Comparison of ENCODE assay signal across 19 cellular contexts in genomic region chr17:1286379-1287106, GRCh38. TPM values are rescaled to one million over a fixed set of nuclear protein-coding genes. Genes with fewer than 3 reads are reported as not detected.
"Had no signal": no experiment of that assay in that cellular context is flagged by ENCODE, and none has a peak within 500 bp of the region (broad histone marks: within the 10 kb centered on the region; RNA-seq: fewer than 3 reads in every experiment).

No MANE protein-coding gene starts in this region.

- H3K4me1 Mint-ChIP-seq: activated CD4-positive, alpha-beta T cell treated with anti-CD3 and anti-CD28 coated beads for 36 hours had no signal

- H3K9me3 Mint-ChIP-seq: activated T-helper 17 cell treated with anti-CD3 and anti-CD28 coated beads, Interleukin-2, amount 50 U/mL, for 72 hours had no signal

- H2AFZ ChIP-seq: hepatocyte had no signal

- H3K4me1 ChIP-seq: adrenal gland, colonic mucosa, esophagus muscularis mucosa, stomach had no signal

- H3K36me3 ChIP-seq: adrenal gland, colonic mucosa, esophagus muscularis mucosa, stomach, thoracic aorta had no signal

- H3K79me2 ChIP-seq: hepatocyte had no signal

- DNase-seq: activated CD4-positive, alpha-beta T cell treated with anti-CD3 and anti-CD28 coated beads for 36 hours; activated CD8-positive, alpha-beta memory T cell treated with anti-CD3 and anti-CD28 coated beads for 24 hours; activated naive CD4-positive, alpha-beta T cell treated with Interleukin-2 at 50 U/mL for 16 hours; adrenal gland; caudate nucleus; colonic mucosa; kidney glomerular epithelial cell; left ventricle myocardium superior; mesendoderm; stimulated activated CD4-positive, alpha-beta T cell treated with anti-CD3 and anti-CD28 coated beads, Interleukin-1b, Interleukin-23, amount 100 ng/mL, for 48 hours; stomach; T-helper 17 cell had no signal

- H3K27me3 ChIP-seq: adrenal gland, colonic mucosa, esophagus muscularis mucosa, hepatocyte had no signal

- H3K4me3 Mint-ChIP-seq: activated CD4-positive, alpha-beta T cell treated with anti-CD3 and anti-CD28 coated beads for 36 hours; activated T-helper 17 cell treated with anti-CD3 and anti-CD28 coated beads, Interleukin-2, amount 50 U/mL, for 72 hours; T-helper 17 cell had no signal

- H3K9me3 ChIP-seq: adrenal gland, colonic mucosa, esophagus muscularis mucosa, stomach, thoracic aorta had no signal

- H3K27ac ChIP-seq: adrenal gland, colonic mucosa, esophagus muscularis mucosa, hepatocyte, stomach, thoracic aorta had no signal

- H3K27ac Mint-ChIP-seq: activated CD4-positive, alpha-beta T cell treated with anti-CD3 and anti-CD28 coated beads for 36 hours; activated T-helper 17 cell treated with anti-CD3 and anti-CD28 coated beads, Interleukin-2, amount 50 U/mL, for 72 hours; T-helper 17 cell had no signal

- H3K27me3 Mint-ChIP-seq: activated CD4-positive, alpha-beta T cell treated with anti-CD3 and anti-CD28 coated beads for 36 hours; activated T-helper 17 cell treated with anti-CD3 and anti-CD28 coated beads, Interleukin-2, amount 50 U/mL, for 72 hours; T-helper 17 cell had no signal

- H3K4me2 ChIP-seq: hepatocyte had no signal

- H3K4me3 ChIP-seq: adrenal gland, colonic mucosa, esophagus muscularis mucosa, hepatocyte, stomach, thoracic aorta had no signal

RNA-seq across cellular contexts. Expression of gene TRARG1, which starts 7.1 kb away (rescaled TPM):
- total RNA-seq: activated CD4-positive, alpha-beta T cell treated with anti-CD3 and anti-CD28 coated beads for 36 hours; glomerular endothelial cell; hepatocyte; renal cortical epithelial cell; T-helper 17 cell; urinary bladder had no signal
- polyA plus RNA-seq: hepatocyte had no signal

RNA-seq across cellular contexts. Expression of gene BHLHA9, which starts 16.3 kb away (rescaled TPM):
- total RNA-seq: activated CD4-positive, alpha-beta T cell treated with anti-CD3 and anti-CD28 coated beads for 36 hours; activated T-helper 17 cell treated with anti-CD3 and anti-CD28 coated beads, Interleukin-2, amount 50 U/mL, for 72 hours; adrenal gland; colonic mucosa; esophagus muscularis mucosa; glomerular endothelial cell; hepatocyte; left ventricle myocardium superior; renal cortical epithelial cell; stomach; T-helper 17 cell; thoracic aorta; urinary bladder had no signal
- polyA plus RNA-seq: adrenal gland, hepatocyte, stomach, urinary bladder had no signal
